In the genomic region with DNA sequence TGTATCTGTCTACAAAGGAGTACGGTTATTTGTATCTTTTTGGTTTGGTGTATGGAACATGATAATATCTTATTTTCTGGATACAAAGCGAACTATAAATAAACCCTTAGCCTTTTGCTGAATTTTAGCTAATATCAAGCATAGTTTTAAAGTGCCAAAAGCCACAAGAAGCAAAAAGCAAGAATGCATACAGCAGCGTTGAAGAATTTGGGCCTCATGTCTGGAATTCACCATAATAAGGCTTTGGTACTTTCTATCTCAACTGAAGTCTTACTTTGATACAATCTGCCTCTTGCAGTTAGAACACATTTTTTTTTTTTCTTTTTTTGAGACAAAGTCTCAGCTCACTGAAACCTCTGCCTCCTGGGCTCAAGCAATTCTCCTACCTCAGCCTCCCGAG, we compare ENCODE assay signal across 15 cellular contexts.
"Had no signal": no experiment of that assay in that cellular context is flagged by ENCODE, and none has a peak within 500 bp of the region (broad histone marks: within the 10 kb centered on the region; RNA-seq: fewer than 3 reads in every experiment).

No MANE protein-coding gene starts in this region.

- H3K4me3 ChIP-seq: coronary artery, dorsolateral prefrontal cortex, hepatocyte, prostate gland, right lobe of liver, spleen had no signal

- ATAC-seq: foreskin keratinocyte; right lobe of liver; stimulated activated naive B cell treated with anti-CD40 and anti-IgM and Interleukin-4, amounts not matched to agents 10 μg/mL and 1 μg/mL and 100 μg/mL, for 72 hours; stimulated activated naive CD8-positive, alpha-beta T cell treated with anti-CD3 and anti-CD28 coated beads, Interleukin-15, amount 100 ng/mL, for 72 hours had no signal

- DNase-seq: dorsolateral prefrontal cortex; effector CD8-positive, alpha-beta T cell; foreskin keratinocyte; mesendoderm; naive B cell; right lobe of liver; spleen; stimulated activated CD4-positive, alpha-beta T cell treated with anti-CD3 and anti-CD28 coated beads, Interleukin-15, amount 100 ng/mL, for 24 hours; stimulated activated CD4-positive, alpha-beta T cell treated with anti-CD3 and anti-CD28 coated beads, Interleukin-1b, Interleukin-23, amount 100 ng/mL, for 48 hours; stimulated activated CD4-positive, alpha-beta T cell treated with anti-CD3 and anti-CD28 coated beads, Interleukin-4, amount 100 ng/mL, for 4 hours; stimulated activated naive B cell treated with anti-CD40 and anti-IgM and Interleukin-4, amounts not matched to agents 10 μg/mL and 1 μg/mL and 100 μg/mL, for 72 hours; stimulated activated naive CD8-positive, alpha-beta T cell treated with anti-CD3 and anti-CD28 coated beads, Interleukin-15, amount 100 ng/mL, for 72 hours had no signal
